ENCODE assay signal across 1 cellular context in genomic region chr10:119315128-119316001, GRCh38.
TF ChIP-seq lines count a peak whose summit lies in the region.

No MANE protein-coding gene starts in this region.

TF ChIP-seq in HEK293, 187 proteins besides CTCF, POLR2A, EP300 and RAD21 (continued from another document and continues in another):
- TF ChIP-seq, protein P1, sequence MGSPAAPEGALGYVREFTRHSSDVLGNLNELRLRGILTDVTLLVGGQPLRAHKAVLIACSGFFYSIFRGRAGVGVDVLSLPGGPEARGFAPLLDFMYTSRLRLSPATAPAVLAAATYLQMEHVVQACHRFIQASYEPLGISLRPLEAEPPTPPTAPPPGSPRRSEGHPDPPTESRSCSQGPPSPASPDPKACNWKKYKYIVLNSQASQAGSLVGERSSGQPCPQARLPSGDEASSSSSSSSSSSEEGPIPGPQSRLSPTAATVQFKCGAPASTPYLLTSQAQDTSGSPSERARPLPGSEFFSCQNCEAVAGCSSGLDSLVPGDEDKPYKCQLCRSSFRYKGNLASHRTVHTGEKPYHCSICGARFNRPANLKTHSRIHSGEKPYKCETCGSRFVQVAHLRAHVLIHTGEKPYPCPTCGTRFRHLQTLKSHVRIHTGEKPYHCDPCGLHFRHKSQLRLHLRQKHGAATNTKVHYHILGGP (tag by site-specific recombination; IDR thresholded peaks at IDR 0.05) = no peak
- TF ChIP-seq ZNF571 (tag by site-specific recombination; IDR thresholded peaks at IDR 0.05) (no peak), ZNF26 (tag by site-specific recombination; IDR thresholded peaks at IDR 0.05) (no peak), TRIM28 (IDR thresholded peaks at IDR 0.05; ENCODE audit: borderline replicate concordance, low read length) (peak; percentile 68; the same call in 1 of the 2 replicates), GLIS1 (tag by site-specific recombination; IDR thresholded peaks at IDR 0.05) (peak; percentile 77), ZNF2 (tag by site-specific recombination; IDR thresholded peaks at IDR 0.05) (no peak), ZNF776 (tag by site-specific recombination; IDR thresholded peaks at IDR 0.05; ENCODE audit: borderline replicate concordance) (no peak), ZNF544 (tag by site-specific recombination; IDR thresholded peaks at IDR 0.05) (no peak), ZFHX2 (tag by site-specific recombination; conservative IDR thresholded peaks at IDR 0.05) (peak; percentile 67), HIC1 (tag by site-specific recombination; IDR thresholded peaks at IDR 0.05) (peak; percentile 94), ZNF184 (tag by site-specific recombination; IDR thresholded peaks at IDR 0.05) (peak; percentile 42; the same call in 1 of the 2 replicates), PBX3 (CRISPR knock-in tag; IDR thresholded peaks at IDR 0.05) (no peak), ZBTB20 (tag by site-specific recombination; IDR thresholded peaks at IDR 0.05) (no peak), REST (tag by site-specific recombination; IDR thresholded peaks at IDR 0.05) (no peak), BCL11B (tag by site-specific recombination; IDR thresholded peaks at IDR 0.05; ENCODE audit: low read depth) (no peak), ZBTB21 (tag by site-specific recombination; IDR thresholded peaks at IDR 0.05) (no peak), ZNF175 (tag by site-specific recombination; IDR thresholded peaks at IDR 0.05) (no peak), ZNF350 (tag by site-specific recombination; IDR thresholded peaks at IDR 0.05) (no peak), ZNF341 (tag by site-specific recombination; IDR thresholded peaks at IDR 0.05; ENCODE audit: low read depth) (no peak; the same call in 1 of the 2 replicates), ZNF473 (tag by site-specific recombination; IDR thresholded peaks at IDR 0.05) (no peak), ZBTB8A (tag by site-specific recombination; IDR thresholded peaks at IDR 0.05) (no peak), SP7 (tag by site-specific recombination; IDR thresholded peaks at IDR 0.05) (peak; percentile 70; the same call in 1 of the 2 replicates), SCRT2 (tag by site-specific recombination; IDR thresholded peaks at IDR 0.05) (no peak), ZNF169 (tag by site-specific recombination; IDR thresholded peaks at IDR 0.05) (no peak), ZNF660 (tag by site-specific recombination; IDR thresholded peaks at IDR 0.05) (peak; percentile 70; the same call in 1 of the 2 replicates), ZNF76 (tag by site-specific recombination; IDR thresholded peaks at IDR 0.05; ENCODE audit: borderline replicate concordance, low read depth) (no peak), RBAK (tag by site-specific recombination; IDR thresholded peaks at IDR 0.05) (no peak), ZNF16 (tag by site-specific recombination; IDR thresholded peaks at IDR 0.05; ENCODE audit: low read depth) (no peak), ZNF140 (tag by site-specific recombination; IDR thresholded peaks at IDR 0.05) (no peak), ZNF600 (tag by site-specific recombination; IDR thresholded peaks at IDR 0.05) (peak; percentile 76), ZNF561 (tag by site-specific recombination; IDR thresholded peaks at IDR 0.05; ENCODE audit: borderline replicate concordance) (peak; percentile 57; the same call in 1 of the 2 replicates), ZNF394 (tag by site-specific recombination; IDR thresholded peaks at IDR 0.05; ENCODE audit: borderline replicate concordance) (peak; percentile 60; the same call in 1 of the 2 replicates), ZNF211 (tag by site-specific recombination; IDR thresholded peaks at IDR 0.05; ENCODE audit: low read depth) (no peak), KLF17 (tag by site-specific recombination; IDR thresholded peaks at IDR 0.05) (0 out of 2 replicates have a peak, but pooled peaks have one; percentile 72), ZEB2 (tag by site-specific recombination; IDR thresholded peaks at IDR 0.05) (peak; percentile 72), SETDB1 (IDR thresholded peaks at IDR 0.05; ENCODE audit: insufficient read length, low read length) (no peak), ZNF239 (tag by site-specific recombination; IDR thresholded peaks at IDR 0.05) (peak; percentile 77; the same call in 1 of the 2 replicates)
- TF ChIP-seq, protein P2, sequence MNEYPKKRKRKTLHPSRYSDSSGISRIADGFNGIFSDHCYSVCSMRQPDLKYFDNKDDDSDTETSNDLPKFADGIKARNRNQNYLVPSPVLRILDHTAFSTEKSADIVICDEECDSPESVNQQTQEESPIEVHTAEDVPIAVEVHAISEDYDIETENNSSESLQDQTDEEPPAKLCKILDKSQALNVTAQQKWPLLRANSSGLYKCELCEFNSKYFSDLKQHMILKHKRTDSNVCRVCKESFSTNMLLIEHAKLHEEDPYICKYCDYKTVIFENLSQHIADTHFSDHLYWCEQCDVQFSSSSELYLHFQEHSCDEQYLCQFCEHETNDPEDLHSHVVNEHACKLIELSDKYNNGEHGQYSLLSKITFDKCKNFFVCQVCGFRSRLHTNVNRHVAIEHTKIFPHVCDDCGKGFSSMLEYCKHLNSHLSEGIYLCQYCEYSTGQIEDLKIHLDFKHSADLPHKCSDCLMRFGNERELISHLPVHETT (tag by site-specific recombination; IDR thresholded peaks at IDR 0.05) = 0 out of 2 replicates have a peak, but pooled peaks have one; percentile 48
- TF ChIP-seq, protein P3, sequence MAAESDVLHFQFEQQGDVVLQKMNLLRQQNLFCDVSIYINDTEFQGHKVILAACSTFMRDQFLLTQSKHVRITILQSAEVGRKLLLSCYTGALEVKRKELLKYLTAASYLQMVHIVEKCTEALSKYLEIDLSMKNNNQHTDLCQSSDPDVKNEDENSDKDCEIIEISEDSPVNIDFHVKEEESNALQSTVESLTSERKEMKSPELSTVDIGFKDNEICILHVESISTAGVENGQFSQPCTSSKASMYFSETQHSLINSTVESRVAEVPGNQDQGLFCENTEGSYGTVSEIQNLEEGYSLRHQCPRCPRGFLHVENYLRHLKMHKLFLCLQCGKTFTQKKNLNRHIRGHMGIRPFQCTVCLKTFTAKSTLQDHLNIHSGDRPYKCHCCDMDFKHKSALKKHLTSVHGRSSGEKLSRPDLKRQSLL (tag by site-specific recombination; IDR thresholded peaks at IDR 0.05) = no peak
- TF ChIP-seq, protein P4, sequence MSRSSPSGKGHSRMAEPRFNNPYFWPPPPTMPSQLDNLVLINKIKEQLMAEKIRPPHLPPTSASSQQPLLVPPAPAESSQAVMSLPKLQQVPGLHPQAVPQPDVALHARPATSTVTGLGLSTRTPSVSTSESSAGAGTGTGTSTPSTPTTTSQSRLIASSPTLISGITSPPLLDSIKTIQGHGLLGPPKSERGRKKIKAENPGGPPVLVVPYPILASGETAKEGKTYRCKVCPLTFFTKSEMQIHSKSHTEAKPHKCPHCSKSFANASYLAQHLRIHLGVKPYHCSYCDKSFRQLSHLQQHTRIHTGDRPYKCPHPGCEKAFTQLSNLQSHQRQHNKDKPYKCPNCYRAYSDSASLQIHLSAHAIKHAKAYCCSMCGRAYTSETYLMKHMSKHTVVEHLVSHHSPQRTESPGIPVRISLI (tag by site-specific recombination; IDR thresholded peaks at IDR 0.05) = no peak
- TF ChIP-seq, protein P5, sequence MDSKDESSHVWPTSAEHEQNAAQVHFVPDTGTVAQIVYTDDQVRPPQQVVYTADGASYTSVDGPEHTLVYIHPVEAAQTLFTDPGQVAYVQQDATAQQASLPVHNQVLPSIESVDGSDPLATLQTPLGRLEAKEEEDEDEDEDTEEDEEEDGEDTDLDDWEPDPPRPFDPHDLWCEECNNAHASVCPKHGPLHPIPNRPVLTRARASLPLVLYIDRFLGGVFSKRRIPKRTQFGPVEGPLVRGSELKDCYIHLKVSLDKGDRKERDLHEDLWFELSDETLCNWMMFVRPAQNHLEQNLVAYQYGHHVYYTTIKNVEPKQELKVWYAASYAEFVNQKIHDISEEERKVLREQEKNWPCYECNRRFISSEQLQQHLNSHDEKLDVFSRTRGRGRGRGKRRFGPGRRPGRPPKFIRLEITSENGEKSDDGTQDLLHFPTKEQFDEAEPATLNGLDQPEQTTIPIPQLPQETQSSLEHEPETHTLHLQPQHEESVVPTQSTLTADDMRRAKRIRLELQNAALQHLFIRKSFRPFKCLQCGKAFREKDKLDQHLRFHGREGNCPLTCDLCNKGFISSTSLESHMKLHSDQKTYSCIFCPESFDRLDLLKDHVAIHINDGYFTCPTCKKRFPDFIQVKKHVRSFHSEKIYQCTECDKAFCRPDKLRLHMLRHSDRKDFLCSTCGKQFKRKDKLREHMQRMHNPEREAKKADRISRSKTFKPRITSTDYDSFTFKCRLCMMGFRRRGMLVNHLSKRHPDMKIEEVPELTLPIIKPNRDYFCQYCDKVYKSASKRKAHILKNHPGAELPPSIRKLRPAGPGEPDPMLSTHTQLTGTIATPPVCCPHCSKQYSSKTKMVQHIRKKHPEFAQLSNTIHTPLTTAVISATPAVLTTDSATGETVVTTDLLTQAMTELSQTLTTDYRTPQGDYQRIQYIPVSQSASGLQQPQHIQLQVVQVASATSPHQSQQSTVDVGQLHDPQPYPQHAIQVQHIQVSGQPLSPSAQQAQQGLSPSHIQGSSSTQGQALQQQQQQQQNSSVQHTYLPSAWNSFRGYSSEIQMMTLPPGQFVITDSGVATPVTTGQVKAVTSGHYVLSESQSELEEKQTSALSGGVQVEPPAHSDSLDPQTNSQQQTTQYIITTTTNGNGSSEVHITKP (tag by site-specific recombination; IDR thresholded peaks at IDR 0.05) = peak; percentile 82
